Comparison of ENCODE assay signal across 8 cellular contexts in the genomic region with DNA sequence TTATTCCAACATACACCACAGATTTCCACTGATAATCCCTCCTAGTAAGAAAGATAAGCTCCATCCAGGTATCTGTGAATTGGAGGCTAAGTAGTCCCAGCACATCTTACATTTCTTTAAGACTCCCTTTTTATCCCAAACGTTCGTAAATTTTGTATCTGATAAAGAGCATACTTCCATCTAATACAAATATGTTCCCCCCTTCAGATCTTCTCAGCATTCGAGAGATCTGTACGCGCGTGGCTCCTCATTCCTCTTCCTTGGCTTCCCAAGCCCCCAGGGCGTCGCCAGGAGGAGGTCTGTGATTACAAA. TPM values are rescaled to one million over a fixed set of nuclear protein-coding genes. Genes with fewer than 3 reads are reported as not detected.
DNase-seq lines count a peak whose midpoint lies in the region; ATAC-seq and TF ChIP-seq lines count a peak whose summit lies in the region.

No MANE protein-coding gene starts in this region.

- no peaks in the 10 kb centered on the region for H3K36me3 ChIP-seq in CD4-positive, alpha-beta memory T cell (ENCODE audit: insufficient read depth, low read length)

- peaks cover 24% of the 10 kb centered on the region for H3K4me1 ChIP-seq in CD4-positive, alpha-beta memory T cell (ENCODE audit: insufficient read depth, low read length)

- H3K9me3 ChIP-seq in CD4-positive, alpha-beta memory T cell (ENCODE audit: control insufficient read depth in 1 of 2, low read length in 2 of 2) = no peaks in the 10 kb centered on the region

- TF ChIP-seq CTCF in HL-60 (IDR thresholded peaks at IDR 0.05; ENCODE audit: insufficient read depth, low read length) (no peak), cardiac fibroblast (IDR thresholded peaks at IDR 0.05; ENCODE audit: low read depth, low read length) (no peak)

- CTCF ChIA-PET in CD4-positive, alpha-beta memory T cell (lab: Charles Lee; ENCODE audit: partially characterized antibody) = interaction anchor here (1.2 kb wide), 1 partner anchor 34 kb away, joined by 3 read pairs; no protein-coding TSS in a partner anchor

- H3K27me3 ChIP-seq in CD4-positive, alpha-beta memory T cell (ENCODE audit: insufficient read depth, low read length) = peaks cover 83% of the 10 kb centered on the region
- no peaks in the 10 kb centered on the region for H3K27me3 ChIP-seq in HL-60 (ENCODE audit: insufficient read depth, poor library complexity, severe bottlenecking)

- peak overlapping the region; percentile 62 to 86 (median 80) for H3K4me3 Mint-ChIP-seq in CD4-positive, alpha-beta memory T cell
- H3K4me3 Mint-ChIP-seq in natural killer cell treated with Interleukin-12 subunit alpha and Interleukin-12 subunit beta and Interleukin-15 and Interleukin-18, amount 100 ng/mL, for 72 hours = peak overlapping the region; percentile 91

- peak overlapping the region in 1 of 2 donors; percentile 48 for H3K4me3 ChIP-seq in CD4-positive, alpha-beta memory T cell (ENCODE audit: low read length in 2 of 2)
- H3K4me3 ChIP-seq in HL-60 (replicated peaks; ENCODE audit: insufficient read depth, low read length) (peak overlapping the region; percentile 53), cardiac fibroblast (replicated peaks in 1 of 2; ENCODE audit: low read depth in 2 of 2, low read length in 2 of 2) (peak overlapping the region; percentile 27 to 60)

- H3K36me3 Mint-ChIP-seq in CD4-positive, alpha-beta memory T cell = peaks cover 2 to 5% of the 10 kb centered on the region in 2 donors
- H3K36me3 Mint-ChIP-seq in natural killer cell treated with Interleukin-12 subunit alpha and Interleukin-12 subunit beta and Interleukin-15 and Interleukin-18, amount 100 ng/mL, for 72 hours = peaks cover 13% of the 10 kb centered on the region

- peaks cover 2 to 32% (median 19%) of the 10 kb centered on the region in 8 donors for H3K9me3 Mint-ChIP-seq in CD4-positive, alpha-beta memory T cell
- no peaks in the 10 kb centered on the region for H3K9me3 Mint-ChIP-seq in natural killer cell treated with Interleukin-12 subunit alpha and Interleukin-12 subunit beta and Interleukin-15 and Interleukin-18, amount 100 ng/mL, for 72 hours

- peak overlapping the region in 3 of 7 donors; percentile 64 to 78 (median 68) for H3K27ac Mint-ChIP-seq in CD4-positive, alpha-beta memory T cell
- H3K27ac Mint-ChIP-seq in natural killer cell treated with Interleukin-12 subunit alpha and Interleukin-12 subunit beta and Interleukin-15 and Interleukin-18, amount 100 ng/mL, for 72 hours = peak overlapping the region in 1 of 2 donors; percentile 68

- H3K4me1 Mint-ChIP-seq in CD4-positive, alpha-beta memory T cell = peaks cover 14 to 30% (median 19%) of the 10 kb centered on the region in 4 donors
- peaks cover 24 to 25% of the 10 kb centered on the region in 2 donors for H3K4me1 Mint-ChIP-seq in natural killer cell treated with Interleukin-12 subunit alpha and Interleukin-12 subunit beta and Interleukin-15 and Interleukin-18, amount 100 ng/mL, for 72 hours (ENCODE audit: low read depth in 2 of 2)

- ATAC-seq in natural killer cell treated with Interleukin-12 subunit alpha and Interleukin-12 subunit beta and Interleukin-15 and Interleukin-18, amount 100 ng/mL, for 72 hours = no peak
- no peak for ATAC-seq in GM21529 (IDR thresholded peaks at IDR 0.05; ENCODE audit: unreplicated experiment)
- no peak for ATAC-seq in HG02642 (IDR thresholded peaks at IDR 0.05; ENCODE audit: poor library complexity, unreplicated experiment)

- H3K27me3 Mint-ChIP-seq in CD4-positive, alpha-beta memory T cell = peaks cover 72 to 79% of the 10 kb centered on the region in 2 donors
- H3K27me3 Mint-ChIP-seq in natural killer cell treated with Interleukin-12 subunit alpha and Interleukin-12 subunit beta and Interleukin-15 and Interleukin-18, amount 100 ng/mL, for 72 hours = peaks cover 67 to 90% of the 10 kb centered on the region in 2 donors

- no peak for DNase-seq in CD4-positive, alpha-beta memory T cell
- no peak for DNase-seq in HL-60 (ENCODE audit: low read depth in 1 of 2, low spot score in 1 of 2)
- no peak for DNase-seq in cardiac fibroblast (ENCODE audit: low read depth in 2 of 2)
- no peak for DNase-seq in natural killer cell treated with Interleukin-12 subunit alpha and Interleukin-12 subunit beta and Interleukin-15 and Interleukin-18, amount 100 ng/mL, for 72 hours (ENCODE audit: low spot score)
- DNase-seq in NCI-H524 (lab: John Stamatoyannopoulos, UW) = no peak
- DNase-seq in stimulated activated CD4-positive, alpha-beta T cell treated with anti-CD3 and anti-CD28 coated beads, Interleukin-2, amount 100 ng/mL, for 48 hours = no peak

- POLR2A ChIA-PET in CD4-positive, alpha-beta memory T cell (lab: Charles Lee; ENCODE audit: partially characterized antibody) = no interaction called here

- intact Hi-C loops in CD4-positive, alpha-beta memory T cell (cut with micrococcal nuclease) = loop anchor here (2.0 kb wide), 1 partner anchor 21 kb away; a partner anchor contains a TSS

- H3K27ac ChIP-seq in CD4-positive, alpha-beta memory T cell (ENCODE audit: low read depth, low read length) = no peak overlapping the region
- H3K27ac ChIP-seq in HL-60 (replicated peaks) = peak overlapping the region; percentile 89

RNA-seq across cellular contexts. Expression of a gene that starts 20.0 kb away (rescaled TPM):
- 1 to 10 TPM; 6.1 to 7.0 TPM for total RNA-seq in CD4-positive, alpha-beta memory T cell
- 1 to 10 TPM; 5.4 to 6.3 TPM for polyA plus RNA-seq in CD4-positive, alpha-beta memory T cell
- total RNA-seq in natural killer cell treated with Interleukin-12 subunit alpha and Interleukin-12 subunit beta and Interleukin-15 and Interleukin-18, amount 100 ng/mL, for 72 hours = 10 to 100 TPM in 1 of 2 donors, 1 to 10 TPM in 1; 3.9 to 15.7 TPM

RNA-seq across cellular contexts. Expression of a gene that starts 20.4 kb away (rescaled TPM):
- 1 to 10 TPM; 1.9 to 2.2 TPM for total RNA-seq in CD4-positive, alpha-beta memory T cell
- polyA plus RNA-seq in CD4-positive, alpha-beta memory T cell = under 1 TPM in 1 of 2 donors, not detected in 1; 0.11 TPM
- total RNA-seq in natural killer cell treated with Interleukin-12 subunit alpha and Interleukin-12 subunit beta and Interleukin-15 and Interleukin-18, amount 100 ng/mL, for 72 hours = 1 to 10 TPM; 2.0 to 2.4 TPM

RNA-seq across cellular contexts. Expression of a gene that starts 34.9 kb away (rescaled TPM):
- total RNA-seq in CD4-positive, alpha-beta memory T cell = under 1 TPM; 0.64 TPM
- 1 to 10 TPM in 1 of 2 donors, under 1 TPM in 1; 0.26 to 2.1 TPM for polyA plus RNA-seq in CD4-positive, alpha-beta memory T cell
- 1 to 10 TPM; 1.6 to 5.0 TPM for total RNA-seq in natural killer cell treated with Interleukin-12 subunit alpha and Interleukin-12 subunit beta and Interleukin-15 and Interleukin-18, amount 100 ng/mL, for 72 hours
